In genomic region chr13:103140001-103140671, GRCh38 we compare ENCODE assay signal across 8 cellular contexts.
DNase-seq lines count a peak whose midpoint lies in the region; ATAC-seq and TF ChIP-seq lines count a peak whose summit lies in the region.

No MANE protein-coding gene starts in this region.

- CTCF ChIA-PET in HCT116 (lab: Charles Lee) = interaction anchor here (0.8 to 1.3 kb wide), 2 partner anchors 11 to 225 kb away, joined by 3 to 8 read pairs; no protein-coding TSS in a partner anchor
- CTCF ChIA-PET in activated naive CD4-positive, alpha-beta T cell treated with anti-CD3 and anti-CD28 coated beads, Interleukin-2, amount 10 ng/mL, durations not matched to agents 7 days and 5 days (lab: Charles Lee) = no interaction called here

- H3K27ac ChIP-seq in HCT116 (ENCODE audit: low read depth, low read length) = no peak overlapping the region
- no peak overlapping the region for H3K27ac ChIP-seq in body of pancreas
- no peak overlapping the region for H3K27ac ChIP-seq in mesenchymal stem cell (ENCODE audit: low read length, poor library complexity, severe bottlenecking)

- peak; percentile 54 for TF ChIP-seq RAD21 in HCT116 (IDR thresholded peaks at IDR 0.05; ENCODE audit: low read depth)

- H3K79me2 ChIP-seq in HCT116 (ENCODE audit: insufficient read depth, low read length) = no peaks in the 10 kb centered on the region

- intact Hi-C loops in HCT116 (cut with micrococcal nuclease) (loop anchor here (1.0 kb wide), 1 partner anchor 224 kb away; no protein-coding TSS in a partner anchor), body of pancreas (cut with DNase I) (loop anchor here (10.0 kb wide), 1 partner anchor 225 kb away; no protein-coding TSS in a partner anchor)

- H2AFZ ChIP-seq in HCT116 (ENCODE audit: low read depth, low read length, poor library complexity, severe bottlenecking) (no peak overlapping the region), mesenchymal stem cell (ENCODE audit: low read depth, low read length) (no peak overlapping the region)

- H2BK120ac ChIP-seq in mesenchymal stem cell (ENCODE audit: low read depth, low read length) = no peak overlapping the region

- DNase-seq in NCI-H2171 treated with DMSO at 0.1 percent for 48 hours (lab: John Stamatoyannopoulos, UW) (peak; percentile 15), NCI-H2171 (lab: John Stamatoyannopoulos, UW) (no peak), HCT116 (ENCODE audit: low read depth, low spot score) (peak; percentile 16), LHCN-M2 (ENCODE audit: low read depth) (peak; percentile 9), body of pancreas (no peak), mesenchymal stem cell (peak; percentile 2), middle frontal gyrus (ENCODE audit: extremely low spot score, low spot score) (no peak)
- DNase-seq in activated naive CD4-positive, alpha-beta T cell treated with anti-CD3 and anti-CD28 coated beads, Interleukin-2, amount 10 ng/mL, durations not matched to agents 7 days and 5 days = no peak

- H2BK5ac ChIP-seq in mesenchymal stem cell (ENCODE audit: low read depth, low read length, poor library complexity, severe bottlenecking) = no peak overlapping the region

- ATAC-seq in HCT116 (peak; percentile 73), body of pancreas (peak; percentile 74)

- no peak overlapping the region for H2BK12ac ChIP-seq in mesenchymal stem cell (ENCODE audit: low read length in 2 of 2)

- no peak overlapping the region for H3K4me3 Mint-ChIP-seq in activated naive CD4-positive, alpha-beta T cell treated with anti-CD3 and anti-CD28 coated beads, Interleukin-2, amount 10 ng/mL, durations not matched to agents 7 days and 5 days

- H3K4ac ChIP-seq in mesenchymal stem cell (ENCODE audit: low read depth in 1 of 2, low read length in 2 of 2) = no peak overlapping the region

- H3K4me3 ChIP-seq in HCT116 (replicated peaks in 1 of 2; ENCODE audit: low read depth in 1 of 2, low read length in 2 of 2) (no peak overlapping the region), body of pancreas (no peak overlapping the region), mesenchymal stem cell (ENCODE audit: insufficient read depth in 1 of 2, low read depth in 1 of 2, low read length in 2 of 2) (no peak overlapping the region)

- H4K8ac ChIP-seq in mesenchymal stem cell (ENCODE audit: low read length) = no peak overlapping the region

- H3K14ac ChIP-seq in mesenchymal stem cell (ENCODE audit: low read length in 2 of 2) = no peak overlapping the region

- no peaks in the 10 kb centered on the region for H3K27me3 Mint-ChIP-seq in activated naive CD4-positive, alpha-beta T cell treated with anti-CD3 and anti-CD28 coated beads, Interleukin-2, amount 10 ng/mL, durations not matched to agents 7 days and 5 days

- H3K79me1 ChIP-seq in mesenchymal stem cell (replicated peaks; ENCODE audit: low read length, poor library complexity, severe bottlenecking) = no peaks in the 10 kb centered on the region

- H3K9ac ChIP-seq in HCT116 (ENCODE audit: low read length) = no peak overlapping the region
- H3K9ac ChIP-seq in mesenchymal stem cell (ENCODE audit: low read length) = no peak overlapping the region

- RAD21 ChIA-PET in HCT116 (lab: Charles Lee; ENCODE audit: low non-redundant PET in 1 of 2, low total read pairs in 2 of 2, uncharacterized antibody in 2 of 2, unreplicated experiment in 2 of 2) = no interaction called here

- H2AK5ac ChIP-seq in mesenchymal stem cell (ENCODE audit: low read length, severe bottlenecking) = no peak overlapping the region

- H3K4me2 ChIP-seq in HCT116 (ENCODE audit: low read length) = no peak overlapping the region
- H3K4me2 ChIP-seq in mesenchymal stem cell (ENCODE audit: low read length, poor library complexity, severe bottlenecking) = no peak overlapping the region

- POLR2A ChIA-PET in HCT116 (lab: Charles Lee) = no interaction called here

- H3K23ac ChIP-seq in mesenchymal stem cell (ENCODE audit: low read length in 2 of 2) = no peak overlapping the region

- no peak overlapping the region for H2BK15ac ChIP-seq in mesenchymal stem cell (ENCODE audit: low read depth, poor library complexity, severe bottlenecking)

- WGBS in body of pancreas, 2 donors = 46 to 49% methylated on average over 5 of the region's 5 CpGs
- WGBS in mesenchymal stem cell = 55% methylated on average over 5 of the region's 5 CpGs

- H3K4me1 ChIP-seq in HCT116 (ENCODE audit: control insufficient read depth in 1 of 2, insufficient read depth in 2 of 2, low read length in 2 of 2) (no peaks in the 10 kb centered on the region), body of pancreas (no peaks in the 10 kb centered on the region), mesenchymal stem cell (ENCODE audit: control insufficient read depth, insufficient read depth, low read depth, low read length) (no peaks in the 10 kb centered on the region)

- no peaks in the 10 kb centered on the region for H3K9me3 Mint-ChIP-seq in activated naive CD4-positive, alpha-beta T cell treated with anti-CD3 and anti-CD28 coated beads, Interleukin-2, amount 10 ng/mL, durations not matched to agents 7 days and 5 days

- no peak overlapping the region for H3K27ac Mint-ChIP-seq in activated naive CD4-positive, alpha-beta T cell treated with anti-CD3 and anti-CD28 coated beads, Interleukin-2, amount 10 ng/mL, durations not matched to agents 7 days and 5 days

- TF ChIP-seq CTCF in HCT116 (IDR thresholded peaks at IDR 0.05 in 2 of 3, conservative IDR thresholded peaks at IDR 0.05 in 1 of 3; ENCODE audit: borderline replicate concordance in 1 of 3, insufficient read depth in 1 of 3, low read depth in 2 of 3, low read length in 2 of 3) (peak; percentile 25 to 62 (median 33); a peak in 5 of 6 replicates), body of pancreas (IDR thresholded peaks at IDR 0.05) (peak; percentile 24 to 58 (median 44))

- no TSS peak for BruUV-seq in HCT116 (replicated peaks; lab: Mats Ljungman, UMichigan)

- TF ChIP-seq POLR2A in HCT116 (IDR thresholded peaks at IDR 0.05; ENCODE audit: borderline replicate concordance, extremely low read depth, insufficient read depth, insufficient read length) (no peak), body of pancreas (IDR thresholded peaks at IDR 0.05) (no peak)

- H3K4me1 Mint-ChIP-seq in activated naive CD4-positive, alpha-beta T cell treated with anti-CD3 and anti-CD28 coated beads, Interleukin-2, amount 10 ng/mL, durations not matched to agents 7 days and 5 days = no peaks in the 10 kb centered on the region

- H3K36me3 ChIP-seq in HCT116 (ENCODE audit: control insufficient read depth in 1 of 2, insufficient read depth in 2 of 2, low read length in 2 of 2) (no peaks in the 10 kb centered on the region), body of pancreas (replicated peaks in 1 of 2; ENCODE audit: insufficient read depth in 1 of 2, low read depth in 2 of 2) (no peaks in the 10 kb centered on the region), mesenchymal stem cell (ENCODE audit: control insufficient read depth in 1 of 2, insufficient read depth in 2 of 2, low read depth in 1 of 2, low read length in 2 of 2) (no peaks in the 10 kb centered on the region)

- no peak overlapping the region for H4K91ac ChIP-seq in mesenchymal stem cell (ENCODE audit: low read length)

- H3K9me2 ChIP-seq in HCT116 (ENCODE audit: insufficient read depth) = no peaks in the 10 kb centered on the region

- H4K20me1 ChIP-seq in HCT116 (ENCODE audit: insufficient read depth) = no peaks in the 10 kb centered on the region

- H3K27me3 ChIP-seq in HCT116 (ENCODE audit: insufficient read depth, low read length) (no peaks in the 10 kb centered on the region), body of pancreas (no peaks in the 10 kb centered on the region), mesenchymal stem cell (ENCODE audit: control insufficient read depth in 1 of 2, insufficient read depth in 1 of 2, low read length in 2 of 2) (peaks cover 0 to 3% of the 10 kb centered on the region in 2 experiments)

- no peaks in the 10 kb centered on the region for H3K36me3 Mint-ChIP-seq in activated naive CD4-positive, alpha-beta T cell treated with anti-CD3 and anti-CD28 coated beads, Interleukin-2, amount 10 ng/mL, durations not matched to agents 7 days and 5 days

- H3K9me3 ChIP-seq in HCT116 (ENCODE audit: control insufficient read depth in 1 of 2, insufficient read depth in 1 of 2, low read depth in 1 of 2, low read length in 2 of 2) (no peaks in the 10 kb centered on the region), body of pancreas (no peaks in the 10 kb centered on the region), mesenchymal stem cell (ENCODE audit: control insufficient read depth, low read length) (no peaks in the 10 kb centered on the region)

- no peak overlapping the region for H3K18ac ChIP-seq in mesenchymal stem cell (ENCODE audit: low read depth in 1 of 2, low read length in 2 of 2)

TF ChIP-seq in HCT116, 20 proteins besides CTCF, POLR2A, EP300 and RAD21 (continues in another document):
- TF ChIP-seq SRF (IDR thresholded peaks at IDR 0.05; ENCODE audit: low read depth) (no peak), POLR2AphosphoS5 (IDR thresholded peaks at IDR 0.05; ENCODE audit: low read depth, low read length) (no peak), ATF3 (IDR thresholded peaks at IDR 0.05) (no peak), EZH2phosphoT487 (IDR thresholded peaks at IDR 0.05; ENCODE audit: borderline replicate concordance) (no peak), EZH2 (IDR thresholded peaks at IDR 0.05) (no peak), ZFX (IDR thresholded peaks at IDR 0.05) (no peak), JUND (IDR thresholded peaks at IDR 0.05) (no peak), SIN3A (IDR thresholded peaks at IDR 0.05; ENCODE audit: low read depth) (no peak), EGR1 (IDR thresholded peaks at IDR 0.05; ENCODE audit: low read depth) (no peak), ELF1 (IDR thresholded peaks at IDR 0.05; ENCODE audit: borderline replicate concordance, low read depth) (no peak)
- TF ChIP-seq, protein P1, sequence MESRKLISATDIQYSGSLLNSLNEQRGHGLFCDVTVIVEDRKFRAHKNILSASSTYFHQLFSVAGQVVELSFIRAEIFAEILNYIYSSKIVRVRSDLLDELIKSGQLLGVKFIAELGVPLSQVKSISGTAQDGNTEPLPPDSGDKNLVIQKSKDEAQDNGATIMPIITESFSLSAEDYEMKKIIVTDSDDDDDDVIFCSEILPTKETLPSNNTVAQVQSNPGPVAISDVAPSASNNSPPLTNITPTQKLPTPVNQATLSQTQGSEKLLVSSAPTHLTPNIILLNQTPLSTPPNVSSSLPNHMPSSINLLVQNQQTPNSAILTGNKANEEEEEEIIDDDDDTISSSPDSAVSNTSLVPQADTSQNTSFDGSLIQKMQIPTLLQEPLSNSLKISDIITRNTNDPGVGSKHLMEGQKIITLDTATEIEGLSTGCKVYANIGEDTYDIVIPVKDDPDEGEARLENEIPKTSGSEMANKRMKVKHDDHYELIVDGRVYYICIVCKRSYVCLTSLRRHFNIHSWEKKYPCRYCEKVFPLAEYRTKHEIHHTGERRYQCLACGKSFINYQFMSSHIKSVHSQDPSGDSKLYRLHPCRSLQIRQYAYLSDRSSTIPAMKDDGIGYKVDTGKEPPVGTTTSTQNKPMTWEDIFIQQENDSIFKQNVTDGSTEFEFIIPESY (IDR thresholded peaks at IDR 0.05; ENCODE audit: extremely low read depth, insufficient replicate concordance, low read length) = no peak

Comparison
In these comparisons a context has a peak if more than half of its experiments do, and no peak if none do; other contexts are left out.
1. DNase-seq: peak in NCI-H2171 treated with DMSO at 0.1 percent for 48 hours (single experiment), HCT116 (single experiment), LHCN-M2 (single experiment) and mesenchymal stem cell (single experiment); none in NCI-H2171 (single experiment), body of pancreas (0 of 4), activated naive CD4-positive, alpha-beta T cell treated with anti-CD3 and anti-CD28 coated beads, Interleukin-2, amount 10 ng/mL, durations not matched to agents 7 days and 5 days (single experiment) and middle frontal gyrus (single experiment).